Comparison of ENCODE assay signal across 9 cellular contexts in the genomic region with DNA sequence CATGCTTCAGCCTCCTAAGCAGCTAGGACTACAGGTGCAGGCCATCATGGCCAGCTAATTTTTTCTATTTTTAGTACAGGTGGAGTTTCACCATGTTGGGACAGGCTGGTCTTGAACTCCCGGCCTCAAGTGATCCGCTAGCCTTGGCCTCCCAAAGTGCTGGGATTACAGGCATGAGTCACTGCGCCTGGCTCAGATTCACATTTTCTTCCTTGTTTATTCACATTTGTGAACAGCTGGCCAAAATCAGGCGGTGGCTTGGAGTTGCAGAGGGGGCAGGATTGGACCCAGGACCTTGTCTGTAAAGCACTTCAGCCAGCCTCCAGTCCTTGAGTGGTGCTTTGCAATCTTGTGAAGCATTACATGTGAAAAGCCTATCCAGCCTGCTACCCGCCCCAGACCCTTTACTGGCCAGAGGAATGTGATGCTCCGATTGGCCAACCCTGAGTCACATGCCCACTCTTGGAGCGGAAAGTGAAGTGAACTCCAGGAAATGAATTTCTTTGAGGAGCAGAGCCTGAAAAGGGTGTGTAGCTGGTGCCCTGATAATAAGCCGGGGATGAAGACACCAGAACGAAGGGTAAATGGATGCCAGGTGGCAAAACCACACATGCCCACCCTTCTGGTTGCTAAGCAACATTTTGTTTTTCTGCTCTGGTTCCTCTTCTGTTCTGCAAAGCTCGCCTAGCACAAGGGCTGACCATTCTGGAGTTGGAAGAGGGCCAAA.
DNase-seq lines count a peak whose midpoint lies in the region; ATAC-seq, FAIRE-seq and TF ChIP-seq lines count a peak whose summit lies in the region.
"Had no signal": no experiment of that assay in that cellular context is flagged by ENCODE, and none has a peak within 500 bp of the region (broad histone marks: within the 10 kb centered on the region; RNA-seq: fewer than 3 reads in every experiment).

No MANE protein-coding gene starts in this region.

- H4K20me1 ChIP-seq in smooth muscle cell (ENCODE audit: low read depth), result no peaks in the 10 kb centered on the region

- H2AFZ ChIP-seq in smooth muscle cell (ENCODE audit: low read depth), result peak overlapping the region; percentile 8

- no peaks in the 10 kb centered on the region for H3K9me3 Mint-ChIP-seq in immature natural killer cell

- H3K9ac ChIP-seq in smooth muscle cell (ENCODE audit: low read depth), result no peak overlapping the region

- DNase-seq in AG08395 (ENCODE audit: low spot score) (peak; percentile 87), H54 (ENCODE audit: insufficient read length, low spot score) (peak; percentile 87), NCI-H2196 (lab: John Stamatoyannopoulos, UW; ENCODE audit: unreplicated experiment) (peak; percentile 97), ascending aorta (ENCODE audit: low spot score in 2 of 2) (peak; percentile 73 to 94), immature natural killer cell (peak; percentile 51 to 57 (median 53)), smooth muscle cell (lab: John Stamatoyannopoulos, UW; ENCODE audit: unreplicated experiment) (peak; percentile 60)
- no peak for DNase-seq in stimulated activated CD4-positive, alpha-beta T cell treated with anti-CD3 and anti-CD28 coated beads, Interleukin-4, amount 100 ng/mL, for 24 hours

- H3K79me2 ChIP-seq in smooth muscle cell (ENCODE audit: low read depth), result no peaks in the 10 kb centered on the region

- H3K4me1 ChIP-seq in ascending aorta, result peaks cover 0 to 6% of the 10 kb centered on the region in 2 donors
- peaks cover 7% of the 10 kb centered on the region for H3K4me1 ChIP-seq in smooth muscle cell (ENCODE audit: low read depth)

- no peaks in the 10 kb centered on the region for H3K36me3 Mint-ChIP-seq in immature natural killer cell

- intact Hi-C loops in ascending aorta (cut with DNase I), result no loop called here

- H3K27me3 ChIP-seq in ascending aorta (no peaks in the 10 kb centered on the region), smooth muscle cell (ENCODE audit: low read depth) (no peaks in the 10 kb centered on the region)

- H3K4me1 Mint-ChIP-seq in immature natural killer cell, result peaks cover 38 to 45% of the 10 kb centered on the region in 2 donors

- peak overlapping the region in 1 of 2 donors; percentile 47 for H3K4me3 ChIP-seq in ascending aorta
- peak overlapping the region; percentile 15 for H3K4me3 ChIP-seq in smooth muscle cell

- peak overlapping the region in 4 of 5 donors; percentile 9 to 34 (median 21) for H3K4me3 Mint-ChIP-seq in immature natural killer cell

- H3K27ac ChIP-seq in ascending aorta (peak overlapping the region; percentile 75 to 79), smooth muscle cell (ENCODE audit: low read depth) (peak overlapping the region; percentile 51)

- no peaks in the 10 kb centered on the region for H3K36me3 ChIP-seq in ascending aorta
- H3K36me3 ChIP-seq in smooth muscle cell (ENCODE audit: low read depth), result no peaks in the 10 kb centered on the region

- WGBS in smooth muscle cell (ENCODE audit: low lambda C conversion rate), result 32% methylated on average over 10 of the region's 10 CpGs

- ATAC-seq in GM19452 (IDR thresholded peaks at IDR 0.05; ENCODE audit: unreplicated experiment), result no peak

- TF ChIP-seq CTCF in ascending aorta (IDR thresholded peaks at IDR 0.05), result no peak
- TF ChIP-seq CTCF in smooth muscle cell (IDR thresholded peaks at IDR 0.05; ENCODE audit: borderline replicate concordance, insufficient read depth, poor library complexity, severe bottlenecking), result no peak

- peak overlapping the region; percentile 63 for H3K4me2 ChIP-seq in smooth muscle cell

- FAIRE-seq in H54 (lab: Jason Lieb, UNC), result peak; percentile 89
- FAIRE-seq: colon had no signal

- H3K27ac Mint-ChIP-seq in immature natural killer cell, result peak overlapping the region in 5 of 6 donors; percentile 9 to 71 (median 61)

- H3K27me3 Mint-ChIP-seq in immature natural killer cell (ENCODE audit: low read depth in 3 of 3), result peaks cover 0 to 2% (median 0%) of the 10 kb centered on the region in 3 donors

- TF ChIP-seq POLR2A in H54 (IDR thresholded peaks at IDR 0.05; ENCODE audit: low read depth, low read length), result peak; percentile 9; the same call in 1 of the 2 replicates

- H3K9me3 ChIP-seq in ascending aorta (no peaks in the 10 kb centered on the region), smooth muscle cell (replicated peaks; ENCODE audit: low read depth) (no peaks in the 10 kb centered on the region)

- H3F3A ChIP-seq in smooth muscle cell (ENCODE audit: low read depth), result peaks cover 19% of the 10 kb centered on the region
